In genomic region chr3:105480771-105481170, GRCh38 we compare ENCODE assay signal across 22 cellular contexts.
DNase-seq lines count a peak whose midpoint lies in the region; ATAC-seq, FAIRE-seq and TF ChIP-seq lines count a peak whose summit lies in the region.
"Had no signal": no experiment of that assay in that cellular context is flagged by ENCODE, and none has a peak within 500 bp of the region (broad histone marks: within the 10 kb centered on the region; RNA-seq: fewer than 3 reads in every experiment).

No MANE protein-coding gene starts in this region.

- no peaks in the 10 kb centered on the region for H4K20me1 ChIP-seq in osteoblast (ENCODE audit: insufficient read depth, low read length)
- H4K20me1 ChIP-seq: BLaER1 had no signal

- ATAC-seq in mucosa of descending colon (no peak), heart right ventricle (no peak), GM18520 (IDR thresholded peaks at IDR 0.05; ENCODE audit: unreplicated experiment) (no peak)
- ATAC-seq: T-cell had no signal

- no peak overlapping the region for H2BK12ac ChIP-seq in mesenchymal stem cell (ENCODE audit: low read length in 2 of 2)

- H4K91ac ChIP-seq in mesenchymal stem cell (ENCODE audit: low read length): no peak overlapping the region

- H2AFZ ChIP-seq in mesenchymal stem cell (ENCODE audit: low read depth, low read length) (no peak overlapping the region), osteoblast (ENCODE audit: low read length) (no peak overlapping the region)
- H2AFZ ChIP-seq: GM23248 had no signal

- peaks cover 82% of the 10 kb centered on the region for H3K79me2 ChIP-seq in osteoblast (ENCODE audit: insufficient read depth, low read length)

- no peak overlapping the region for H2BK5ac ChIP-seq in mesenchymal stem cell (ENCODE audit: low read depth, low read length, poor library complexity, severe bottlenecking)

- peaks cover 13% of the 10 kb centered on the region for H3K79me1 ChIP-seq in mesenchymal stem cell (replicated peaks; ENCODE audit: low read length, poor library complexity, severe bottlenecking)

- H3K18ac ChIP-seq in mesenchymal stem cell (ENCODE audit: low read depth in 1 of 2, low read length in 2 of 2): no peak overlapping the region

- no peak overlapping the region for H3K9ac ChIP-seq in mesenchymal stem cell (ENCODE audit: low read length)
- H3K9ac ChIP-seq: BLaER1, GM23248 had no signal

- no peak overlapping the region for H3K4me2 ChIP-seq in mesenchymal stem cell (ENCODE audit: low read length, poor library complexity, severe bottlenecking)
- H3K4me2 ChIP-seq in osteoblast (ENCODE audit: insufficient read depth, low read length): no peak overlapping the region
- H3K4me2 ChIP-seq: BLaER1 had no signal

- H4K8ac ChIP-seq in mesenchymal stem cell (ENCODE audit: low read length): no peak overlapping the region

- H3K27ac ChIP-seq in ectodermal cell (ENCODE audit: insufficient read depth, low read depth, low read length, poor library complexity, severe bottlenecking) (peak overlapping the region; percentile 71), mesenchymal stem cell (ENCODE audit: low read length, poor library complexity, severe bottlenecking) (no peak overlapping the region), osteoblast (ENCODE audit: low read depth, low read length) (peak overlapping the region; percentile 36), heart right ventricle (no peak overlapping the region)
- H3K27ac ChIP-seq: BLaER1, GM23248 had no signal

- H3K23ac ChIP-seq in mesenchymal stem cell (ENCODE audit: low read length in 2 of 2): no peak overlapping the region

- peak; percentile 43 for DNase-seq in SK-N-DZ (ENCODE audit: low spot score)
- peak; percentile 18 for DNase-seq in mesenchymal stem cell
- DNase-seq in osteoblast (ENCODE audit: insufficient read length, low spot score, missing footprints): no peak
- no peak for DNase-seq in mucosa of descending colon
- DNase-seq in heart right ventricle: no peak
- no peak for DNase-seq in D721Med (ENCODE audit: insufficient read length, low spot score)
- DNase-seq: ACHN; CD4-positive, alpha-beta T cell; COR-L47; DMS 273 treated with DMSO at 0.1 percent for 48 hours; DMS79 treated with DMSO at 0.1 percent for 48 hours; GM23248; H9; NCI-H1417 treated with DMSO at 0.1 percent for 48 hours; NCI-H187; NCI-H2227 treated with DMSO at 0.1 percent for 48 hours; NCI-H510A treated with DMSO at 0.1 percent for 48 hours; OCI-M1; T-cell had no signal

- no peak overlapping the region for H2BK15ac ChIP-seq in mesenchymal stem cell (ENCODE audit: low read depth, poor library complexity, severe bottlenecking)

- no peak overlapping the region for H3K4ac ChIP-seq in mesenchymal stem cell (ENCODE audit: low read depth in 1 of 2, low read length in 2 of 2)

- H3K4me3 ChIP-seq in ectodermal cell (ENCODE audit: insufficient read depth, low read depth, low read length) (no peak overlapping the region), mesenchymal stem cell (ENCODE audit: insufficient read depth in 1 of 2, low read depth in 1 of 2, low read length in 2 of 2) (no peak overlapping the region), osteoblast (ENCODE audit: insufficient read depth, low read length) (no peak overlapping the region), mucosa of descending colon (no peak overlapping the region), heart right ventricle (no peak overlapping the region)
- H3K4me3 ChIP-seq: BLaER1, GM23248 had no signal

- H3K27me3 ChIP-seq in ectodermal cell (ENCODE audit: control insufficient read depth, insufficient read depth, low read length, poor library complexity, severe bottlenecking): no peaks in the 10 kb centered on the region
- H3K27me3 ChIP-seq in mesenchymal stem cell (ENCODE audit: control insufficient read depth in 1 of 2, insufficient read depth in 1 of 2, low read length in 2 of 2): no peaks in the 10 kb centered on the region
- no peaks in the 10 kb centered on the region for H3K27me3 ChIP-seq in osteoblast (ENCODE audit: insufficient read depth, low read length)
- H3K27me3 ChIP-seq in heart right ventricle: no peaks in the 10 kb centered on the region
- H3K27me3 ChIP-seq: BLaER1 had no signal

- FAIRE-seq in D721Med (lab: Jason Lieb, UNC): no peak

- WGBS in ectodermal cell, 2 experiments: 44% methylated on average over 1 of the region's 1 CpG
- no CpG with 5 or more reads among the region's 1 CpG for WGBS in mesenchymal stem cell
- WGBS in heart right ventricle, 2 donors: 47 to 58% methylated on average over 1 of the region's 1 CpG

- no peaks in the 10 kb centered on the region for H3K36me3 ChIP-seq in ectodermal cell (ENCODE audit: control insufficient read depth, insufficient read depth, low read length)
- no peaks in the 10 kb centered on the region for H3K36me3 ChIP-seq in mesenchymal stem cell (ENCODE audit: control insufficient read depth in 1 of 2, insufficient read depth in 2 of 2, low read depth in 1 of 2, low read length in 2 of 2)
- no peaks in the 10 kb centered on the region for H3K36me3 ChIP-seq in osteoblast (ENCODE audit: insufficient read depth, low read length)
- H3K36me3 ChIP-seq in mucosa of descending colon (ENCODE audit: low read depth): no peaks in the 10 kb centered on the region
- H3K36me3 ChIP-seq in heart right ventricle: no peaks in the 10 kb centered on the region
- H3K36me3 ChIP-seq: BLaER1 had no signal

- H3K9me3 ChIP-seq in ectodermal cell (ENCODE audit: control insufficient read depth, low read length) (no peaks in the 10 kb centered on the region), mesenchymal stem cell (ENCODE audit: control insufficient read depth, low read length) (no peaks in the 10 kb centered on the region), osteoblast (ENCODE audit: low read depth, low read length) (no peaks in the 10 kb centered on the region), mucosa of descending colon (no peaks in the 10 kb centered on the region), heart right ventricle (peaks cover 0 to 14% (median 0%) of the 10 kb centered on the region in 11 donors)
- H3K9me3 ChIP-seq: BLaER1 had no signal

- H3K14ac ChIP-seq in mesenchymal stem cell (ENCODE audit: low read length in 2 of 2): no peak overlapping the region

- intact Hi-C loops in mucosa of descending colon (cut with DNase I, micrococcal nuclease): no loop called here
- intact Hi-C loops in heart right ventricle (cut with DNase I): no loop called here

- H2BK120ac ChIP-seq in mesenchymal stem cell (ENCODE audit: low read depth, low read length): no peak overlapping the region

- TF ChIP-seq CTCF in osteoblast (IDR thresholded peaks at IDR 0.05; ENCODE audit: extremely low read depth, low read depth, low read length): no peak
- TF ChIP-seq CTCF in mucosa of descending colon (IDR thresholded peaks at IDR 0.05): no peak
- TF ChIP-seq CTCF in heart right ventricle (IDR thresholded peaks at IDR 0.05): no peak
- TF ChIP-seq CTCF in D721Med (IDR thresholded peaks at IDR 0.05; ENCODE audit: insufficient read depth, missing control alignments): no peak

- H3K4me1 ChIP-seq in ectodermal cell (ENCODE audit: control insufficient read depth, insufficient read depth, low read length) (peaks cover 12% of the 10 kb centered on the region), mesenchymal stem cell (ENCODE audit: control insufficient read depth, insufficient read depth, low read depth, low read length) (no peaks in the 10 kb centered on the region), osteoblast (ENCODE audit: insufficient read depth, low read length) (no peaks in the 10 kb centered on the region), mucosa of descending colon (ENCODE audit: low read depth) (no peaks in the 10 kb centered on the region), heart right ventricle (no peaks in the 10 kb centered on the region)
- H3K4me1 ChIP-seq: BLaER1 had no signal

- H2AK5ac ChIP-seq in mesenchymal stem cell (ENCODE audit: low read length, severe bottlenecking): no peak overlapping the region

Comparison
In these comparisons a context has a peak if more than half of its experiments do, and no peak if none do; other contexts are left out.
1. DNase-seq: peak in SK-N-DZ (single experiment) and mesenchymal stem cell (single experiment); none in osteoblast (single experiment), mucosa of descending colon (0 of 3), heart right ventricle (0 of 2) and D721Med (single experiment).
2. H3K27ac ChIP-seq: peak in ectodermal cell (single experiment) and osteoblast (single experiment); none in mesenchymal stem cell (single experiment) and heart right ventricle (0 of 10).